Comparison of ENCODE assay signal across 8 cellular contexts in the genomic region with DNA sequence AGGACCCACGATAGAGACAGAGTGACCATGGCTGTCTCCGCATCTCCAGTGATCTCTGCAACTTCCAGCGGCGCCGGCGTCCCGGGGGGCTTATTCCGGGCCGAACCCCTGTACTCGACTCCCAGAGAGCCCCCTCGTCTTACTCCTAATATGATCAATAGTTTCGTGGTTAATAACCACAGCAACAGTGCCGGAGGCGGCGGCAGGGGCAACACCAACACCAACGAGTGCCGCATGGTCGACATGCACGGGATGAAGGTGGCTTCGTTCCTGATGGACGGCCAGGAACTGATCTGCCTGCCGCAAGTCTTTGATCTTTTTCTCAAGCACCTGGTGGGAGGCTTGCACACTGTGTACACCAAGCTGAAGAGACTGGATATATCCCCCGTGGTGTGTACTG. TPM values are rescaled to one million over a fixed set of nuclear protein-coding genes. Genes with fewer than 3 reads are reported as not detected.
DNase-seq lines count a peak whose midpoint lies in the region; ATAC-seq, FAIRE-seq and TF ChIP-seq lines count a peak whose summit lies in the region.

No MANE protein-coding gene starts in this region.

- no peak overlapping the region for H2BK20ac ChIP-seq in H1 (ENCODE audit: low read length)

- H2BK5ac ChIP-seq in H1 (ENCODE audit: low read depth, low read length), result no peak overlapping the region

- no peak overlapping the region for H3K27ac ChIP-seq in H1 (ENCODE audit: low read depth, low read length)

- H3K23me2 ChIP-seq in H1 (ENCODE audit: low read depth, low read length), result peaks cover 9% of the 10 kb centered on the region; the same call in 1 of the 2 replicates

- no peak overlapping the region for H2BK15ac ChIP-seq in H1 (ENCODE audit: low read length)

- H4K5ac ChIP-seq in H1 (ENCODE audit: insufficient read length, low read depth, low read length), result no peak overlapping the region

- H3K56ac ChIP-seq in H1 (replicated peaks; ENCODE audit: insufficient read length, low read depth, low read length), result no peak overlapping the region

- no peak for TF ChIP-seq RAD21 in H1 (IDR thresholded peaks at IDR 0.05 in 1 of 2, conservative IDR thresholded peaks at IDR 0.05 in 1 of 2; ENCODE audit: low read depth in 2 of 2, low read length in 2 of 2)

- H3K9me3 ChIP-seq in BE2C, result no peaks in the 10 kb centered on the region
- no peaks in the 10 kb centered on the region for H3K9me3 ChIP-seq in H1 (ENCODE audit: insufficient read depth in 2 of 2, low read depth in 1 of 2, low read length in 1 of 2)

- H3K27me3 Mint-ChIP-seq in neural crest cell (ENCODE audit: low read depth), result peaks cover 80% of the 10 kb centered on the region

- H3K4me2 ChIP-seq in H1 (ENCODE audit: insufficient read depth in 1 of 2, low read depth in 2 of 2, low read length in 2 of 2), result peak overlapping the region; percentile 76 to 98

- H3K79me1 ChIP-seq in H1 (ENCODE audit: low read depth, low read length), result no peaks in the 10 kb centered on the region

- H3K4me3 Mint-ChIP-seq in neural crest cell, result peak overlapping the region; percentile 92

- peak overlapping the region; percentile 81 for H2AFZ ChIP-seq in H1 (ENCODE audit: low read length)

- H3K14ac ChIP-seq in H1 (ENCODE audit: insufficient read length), result no peak overlapping the region

- H3K4me1 Mint-ChIP-seq in neural crest cell, result peaks cover 19% of the 10 kb centered on the region

- H3K18ac ChIP-seq in H1 (ENCODE audit: extremely low read depth, low read length), result no peak overlapping the region; the same call in 1 of the 2 replicates

- H4K91ac ChIP-seq in H1 (replicated peaks; ENCODE audit: insufficient read length, low read length), result no peak overlapping the region

- no peak overlapping the region for H3K23ac ChIP-seq in H1 (ENCODE audit: insufficient read length)

- no peak overlapping the region for H3K4ac ChIP-seq in H1 (replicated peaks; ENCODE audit: insufficient read length, low read depth, low read length)

- peak overlapping the region; percentile 46; the same call in 1 of the 2 replicates for H4K8ac ChIP-seq in H1 (ENCODE audit: extremely low read depth, insufficient read depth, low read length)

- TF ChIP-seq EP300 in H1 (IDR thresholded peaks at IDR 0.05; ENCODE audit: borderline replicate concordance in 1 of 2, low read depth in 2 of 2, low read length in 2 of 2), result no peak

- DNase-seq in BE2C, result no peak
- DNase-seq in H1 (ENCODE audit: low read depth in 1 of 2, low spot score in 2 of 2), result peak in 1 of 2 experiments; percentile 51
- DNase-seq in neural crest cell (ENCODE audit: low read depth, low spot score), result no peak
- no peak for DNase-seq in left lobe of liver (ENCODE audit: low spot score)
- no peak for DNase-seq in GF-D8 (lab: John Stamatoyannopoulos, UW)

- no peak overlapping the region for H2BK12ac ChIP-seq in H1 (ENCODE audit: low read depth, low read length)

- TF ChIP-seq CTCF in BE2C (IDR thresholded peaks at IDR 0.05; ENCODE audit: low read depth, low read length), result no peak
- no peak for TF ChIP-seq CTCF in H1 (IDR thresholded peaks at IDR 0.05; ENCODE audit: control extremely low read depth in 1 of 3, insufficient read depth in 1 of 3, low read depth in 1 of 3, low read length in 3 of 3)
- no peak for TF ChIP-seq CTCF in neural crest cell (conservative IDR thresholded peaks at IDR 0.05)

- no peaks in the 10 kb centered on the region for H3K36me3 Mint-ChIP-seq in neural crest cell (ENCODE audit: low read depth)

- ATAC-seq in HG03354 (IDR thresholded peaks at IDR 0.05; ENCODE audit: poor library complexity, severe bottlenecking, unreplicated experiment) (peak; percentile 10), HG03565 (IDR thresholded peaks at IDR 0.05; ENCODE audit: unreplicated experiment) (no peak), left lobe of liver (no peak), GM18909 (IDR thresholded peaks at IDR 0.05; ENCODE audit: poor library complexity, unreplicated experiment) (no peak)

- FAIRE-seq in H1 (lab: Jason Lieb, UNC), result no peak

- POLR2A ChIA-PET in H1 (lab: Charles Lee; ENCODE audit: partially characterized antibody), result no interaction called here

- H3K36me3 ChIP-seq in BE2C, result no peaks in the 10 kb centered on the region
- no peaks in the 10 kb centered on the region for H3K36me3 ChIP-seq in H1 (ENCODE audit: control insufficient read depth in 2 of 4, insufficient read depth in 4 of 4, low read length in 3 of 4)

- 0% methylated on average over 11 of the region's 23 CpGs; no CpG with 5 or more reads in 1 of the 2 experiments for WGBS in H1 (ENCODE audit: extremely low coverage in 1 of 2, insufficient coverage in 1 of 2, insufficient read length in 1 of 2, insufficient replicate concordance in 2 of 2, low coverage in 1 of 2, low lambda C conversion rate in 2 of 2, missing lambda C conversion rate in 1 of 2), 2 experiments

- no peak overlapping the region for H2BK120ac ChIP-seq in H1 (replicated peaks; ENCODE audit: low read depth, low read length)

- no peaks in the 10 kb centered on the region for H3K9me3 Mint-ChIP-seq in neural crest cell

- peaks cover 0 to 2% of the 10 kb centered on the region in 2 experiments for H4K20me1 ChIP-seq in H1 (replicated peaks in 1 of 2; ENCODE audit: control insufficient read depth in 1 of 2, insufficient read depth in 2 of 2, low read length in 2 of 2)

- H3K27ac Mint-ChIP-seq in neural crest cell (ENCODE audit: unreplicated experiment), result no peak overlapping the region

- H3K4me3 ChIP-seq in BE2C (ENCODE audit: low read depth, low read length), result peak overlapping the region; percentile 38
- H3K4me3 ChIP-seq in H1 (ENCODE audit: extremely low read depth in 1 of 4, insufficient read depth in 2 of 4, low read depth in 3 of 4, low read length in 4 of 4), result peak overlapping the region; percentile 41 to 71 (median 62)

- H2AK5ac ChIP-seq in H1 (ENCODE audit: low read depth, low read length), result no peak overlapping the region

- H3K9ac ChIP-seq in H1 (replicated peaks in 1 of 4; ENCODE audit: extremely low read depth in 1 of 4, low read depth in 3 of 4, low read length in 3 of 4), result peak overlapping the region in 1 of 4 experiments; percentile 21; a peak in 1 of 7 replicates

- H3K4me1 ChIP-seq in BE2C (no peaks in the 10 kb centered on the region), H1 (replicated peaks in 1 of 4; ENCODE audit: control insufficient read depth in 3 of 4, insufficient read depth in 4 of 4, low read length in 3 of 4) (peaks cover 0 to under 1% (median 0%) of the 10 kb centered on the region in 4 experiments; a peak in 2 of 7 replicates)

- CTCF ChIA-PET in H1 (lab: Charles Lee; ENCODE audit: partially characterized antibody), result no interaction called here

- H3K79me2 ChIP-seq in H1 (ENCODE audit: control insufficient read depth in 1 of 2, insufficient read depth in 2 of 2, low read length in 2 of 2), result no peaks in the 10 kb centered on the region

- H3K27me3 ChIP-seq in BE2C (no peaks in the 10 kb centered on the region; the same call in 1 of the 2 replicates), H1 (replicated peaks in 1 of 4; ENCODE audit: control insufficient read depth in 3 of 4, extremely low read depth in 1 of 4, insufficient read depth in 3 of 4, low read length in 3 of 4) (peaks cover 3 to 32% (median 22%) of the 10 kb centered on the region in 4 experiments; a peak in 6 of 7 replicates)

- no peak for TF ChIP-seq POLR2A in H1 (IDR thresholded peaks at IDR 0.05; ENCODE audit: control extremely low read depth in 1 of 2, low read depth in 2 of 2, low read length in 2 of 2)

TF ChIP-seq in H1, 55 proteins besides CTCF, POLR2A, EP300 and RAD21:
- TF ChIP-seq, protein P1, sequence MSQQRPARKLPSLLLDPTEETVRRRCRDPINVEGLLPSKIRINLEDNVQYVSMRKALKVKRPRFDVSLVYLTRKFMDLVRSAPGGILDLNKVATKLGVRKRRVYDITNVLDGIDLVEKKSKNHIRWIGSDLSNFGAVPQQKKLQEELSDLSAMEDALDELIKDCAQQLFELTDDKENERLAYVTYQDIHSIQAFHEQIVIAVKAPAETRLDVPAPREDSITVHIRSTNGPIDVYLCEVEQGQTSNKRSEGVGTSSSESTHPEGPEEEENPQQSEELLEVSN (IDR thresholded peaks at IDR 0.05), result peak; percentile 59
- no peak for TF ChIP-seq ZNF274 (IDR thresholded peaks at IDR 0.05; ENCODE audit: borderline replicate concordance, extremely low read depth, low read length)
- TF ChIP-seq RFX5 (IDR thresholded peaks at IDR 0.05; ENCODE audit: borderline replicate concordance, low read depth, low read length), result no peak
- TF ChIP-seq, protein P2, sequence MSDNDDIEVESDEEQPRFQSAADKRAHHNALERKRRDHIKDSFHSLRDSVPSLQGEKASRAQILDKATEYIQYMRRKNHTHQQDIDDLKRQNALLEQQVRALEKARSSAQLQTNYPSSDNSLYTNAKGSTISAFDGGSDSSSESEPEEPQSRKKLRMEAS (IDR thresholded peaks at IDR 0.05), result peak; percentile 53
- peak; percentile 40; the same call in 1 of the 2 replicates for TF ChIP-seq RBBP5 (IDR thresholded peaks at IDR 0.05; ENCODE audit: borderline replicate concordance, low read depth, low read length)

RNA-seq across cellular contexts. Expression of a gene that starts 0.3 kb away (rescaled TPM):
- polyA plus RNA-seq in BE2C (2012; ENCODE audit: insufficient read depth, insufficient read length, low read depth), result not detected
- total RNA-seq in H1 (2021; fragmentation: NEBNext Ultra II Directional; extraction: Animal tissue kit (Norgen Biotek cat#: 25700)), result 1.8 TPM in 2 replicates
- 1.0 and 1.6 TPM in 2 replicates for polyA plus RNA-seq in H1 (2011; rRNA removed)
- polyA plus RNA-seq in H1 (2011; cell fraction: cytosol; rRNA removed), result 1.7 TPM
- polyA plus RNA-seq in H1 (2011; cell fraction: nucleus; rRNA removed), result 3.0 TPM
- 1.0 to 1.4 TPM (median 1.1 TPM) in 4 replicates for polyA plus RNA-seq in H1 (2012, experiment 1 of 2)
- polyA plus RNA-seq in H1 (2012, experiment 2 of 2), result 0.58 TPM
- 1.6 TPM for polyA plus RNA-seq in H1 (2013, experiment 1 of 2)
- 1.1 TPM for polyA plus RNA-seq in H1 (2013, experiment 2 of 2)
- 4.6 and 5.7 TPM in 2 replicates for polyA minus RNA-seq in H1 (2011; rRNA and poly(A)+ RNA removed)
- polyA minus RNA-seq in H1 (2011; cell fraction: cytosol; rRNA and poly(A)+ RNA removed), result 1.4 TPM
- 16.5 TPM for polyA minus RNA-seq in H1 (2011; cell fraction: nucleus; rRNA and poly(A)+ RNA removed)
- 1.0 and 1.2 TPM in 2 replicates for total RNA-seq in neural crest cell
- not detected for total RNA-seq in left lobe of liver
